Comparison of ENCODE assay signal across 1 cellular context in genomic region chr20:63970714-63971431, GRCh38.
TF ChIP-seq lines count a peak whose summit lies in the region.

No MANE protein-coding gene starts in this region.

TF ChIP-seq in H1, 55 proteins besides CTCF, POLR2A, EP300 and RAD21:
- TF ChIP-seq ATF2 (IDR thresholded peaks at IDR 0.05; ENCODE audit: low read length) (no peak), ASH2L (IDR thresholded peaks at IDR 0.05; ENCODE audit: low read length) (no peak), RXRA (IDR thresholded peaks at IDR 0.05; ENCODE audit: insufficient read depth, low read depth, low read length) (no peak), HDAC6 (IDR thresholded peaks at IDR 0.05; ENCODE audit: low read depth, low read length) (no peak), GABPA (IDR thresholded peaks at IDR 0.05; ENCODE audit: borderline replicate concordance, insufficient read depth, low read length) (no peak), FOSL1 (IDR thresholded peaks at IDR 0.05; ENCODE audit: insufficient read depth, low read depth, low read length) (no peak), RFX5 (IDR thresholded peaks at IDR 0.05; ENCODE audit: borderline replicate concordance, low read depth, low read length) (no peak), MAX (IDR thresholded peaks at IDR 0.05) (no peak), YY1 (IDR thresholded peaks at IDR 0.05; ENCODE audit: low read depth, low read length) (no peak), BCL11A (IDR thresholded peaks at IDR 0.05; ENCODE audit: low read depth in 2 of 2, low read length in 2 of 2) (no peak), POU5F1 (IDR thresholded peaks at IDR 0.05; ENCODE audit: low read depth, low read length) (no peak), KDM5A (IDR thresholded peaks at IDR 0.05; ENCODE audit: low read length) (no peak), SP1 (IDR thresholded peaks at IDR 0.05; ENCODE audit: low read depth, low read length) (no peak), RNF2 (IDR thresholded peaks at IDR 0.05; ENCODE audit: borderline replicate concordance, low read depth, low read length, missing control alignments, poor library complexity, severe bottlenecking) (no peak), CHD7 (IDR thresholded peaks at IDR 0.05; ENCODE audit: insufficient replicate concordance, low read length) (no peak), SIN3A (conservative IDR thresholded peaks at IDR 0.05 in 1 of 2, IDR thresholded peaks at IDR 0.05 in 1 of 2; ENCODE audit: low read depth in 1 of 2, low read length in 2 of 2) (no peak), CHD2 (IDR thresholded peaks at IDR 0.05; ENCODE audit: low read length) (no peak), CBX5 (IDR thresholded peaks at IDR 0.05; ENCODE audit: low read depth, low read length) (no peak), SAP30 (IDR thresholded peaks at IDR 0.05; ENCODE audit: insufficient read depth, insufficient replicate concordance, low read length) (no peak)
TF ChIP-seq in H1: peak in this region for 0.
